In the genomic region with DNA sequence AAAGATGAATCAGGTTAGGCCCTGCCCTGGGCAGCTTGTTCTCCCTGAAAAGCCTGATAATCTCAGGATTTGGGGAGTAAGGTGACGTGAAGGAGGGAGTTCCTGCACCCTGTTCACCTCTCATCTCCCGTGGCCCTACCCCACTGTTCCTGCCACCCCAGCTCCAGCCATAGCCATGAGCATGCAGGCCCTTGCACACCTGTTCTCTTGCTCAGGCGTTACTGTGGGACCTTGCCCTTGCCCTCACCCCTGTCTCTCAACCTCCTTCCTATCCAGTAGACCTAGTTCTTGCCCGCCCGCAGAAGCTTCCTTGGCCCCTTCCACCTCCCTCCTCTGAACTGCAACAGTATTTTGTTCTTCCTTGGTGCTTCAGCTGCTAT, we compare ENCODE assay signal across 14 cellular contexts. TPM values are rescaled to one million over a fixed set of nuclear protein-coding genes. Genes with fewer than 3 reads are reported as not detected.
A peak's percentile ranks its signal among the peaks of the same experiment; 100 is the strongest.
DNase-seq lines count a peak whose midpoint lies in the region; ATAC-seq and TF ChIP-seq lines count a peak whose summit lies in the region.
"Had no signal": no experiment of that assay in that cellular context is flagged by ENCODE, and none has a peak within 500 bp of the region (broad histone marks: within the 10 kb centered on the region; RNA-seq: fewer than 3 reads in every experiment).

No MANE protein-coding gene starts in this region.

- no peak for TF ChIP-seq CTCF in natural killer cell (IDR thresholded peaks at IDR 0.05)

- no peak for ATAC-seq in natural killer cell
- no peak for ATAC-seq in natural killer cell treated with Interleukin-12 subunit alpha and Interleukin-12 subunit beta and Interleukin-15 and Interleukin-18, amount 100 ng/mL, for 72 hours
- ATAC-seq in HG03280 (IDR thresholded peaks at IDR 0.05; ENCODE audit: unreplicated experiment) = no peak
- ATAC-seq in GM21381 (IDR thresholded peaks at IDR 0.05; ENCODE audit: unreplicated experiment) = no peak
- ATAC-seq: stimulated activated naive CD8-positive, alpha-beta T cell treated with anti-CD3 and anti-CD28 coated beads, Interleukin-15, amount 100 ng/mL, for 72 hours had no signal

- peaks cover 0 to 19% of the 10 kb centered on the region in 2 donors for H3K4me1 Mint-ChIP-seq in natural killer cell
- H3K4me1 Mint-ChIP-seq in natural killer cell treated with Interleukin-12 subunit alpha and Interleukin-12 subunit beta and Interleukin-15 and Interleukin-18, amount 100 ng/mL, for 72 hours (ENCODE audit: low read depth in 2 of 2) = no peaks in the 10 kb centered on the region

- H3K27me3 Mint-ChIP-seq in natural killer cell (ENCODE audit: low read depth in 2 of 2) = peaks cover 2 to 4% of the 10 kb centered on the region in 2 donors
- peaks cover 5 to 9% of the 10 kb centered on the region in 2 donors for H3K27me3 Mint-ChIP-seq in natural killer cell treated with Interleukin-12 subunit alpha and Interleukin-12 subunit beta and Interleukin-15 and Interleukin-18, amount 100 ng/mL, for 72 hours
- H3K27me3 Mint-ChIP-seq: activated CD4-positive, alpha-beta memory T cell treated with anti-CD3 and anti-CD28 coated beads for 36 hours had no signal

- intact Hi-C loops in natural killer cell (cut with micrococcal nuclease) = no loop called here
- intact Hi-C loops in posterior vena cava (cut with DNase I) = loop anchor here (2.0 to 5.0 kb wide), 2 partner anchors 61 to 63 kb away; no protein-coding TSS in a partner anchor

- H3K4me3 Mint-ChIP-seq in natural killer cell = peak overlapping the region; percentile 31
- H3K4me3 Mint-ChIP-seq in natural killer cell treated with Interleukin-12 subunit alpha and Interleukin-12 subunit beta and Interleukin-15 and Interleukin-18, amount 100 ng/mL, for 72 hours = no peak overlapping the region
- H3K4me3 Mint-ChIP-seq: activated CD4-positive, alpha-beta memory T cell treated with anti-CD3 and anti-CD28 coated beads for 36 hours; activated T-helper 1 cell treated with anti-CD3 and anti-CD28 coated beads, Interleukin-12 subunit alpha, Interleukin-12 subunit beta, Interleukin-2, Interleukin-4 antibody, amounts not matched to agents 30 ng/mL and 10 ng/mL and 1 ng/mL, durations not matched to agents 14 hours and 24 hours and 36 hours had no signal

- H3K27ac Mint-ChIP-seq in natural killer cell = peak overlapping the region in 1 of 2 donors; percentile 52
- no peak overlapping the region for H3K27ac Mint-ChIP-seq in natural killer cell treated with Interleukin-12 subunit alpha and Interleukin-12 subunit beta and Interleukin-15 and Interleukin-18, amount 100 ng/mL, for 72 hours
- H3K27ac Mint-ChIP-seq: activated CD4-positive, alpha-beta memory T cell treated with anti-CD3 and anti-CD28 coated beads for 36 hours; activated T-helper 1 cell treated with anti-CD3 and anti-CD28 coated beads, Interleukin-12 subunit alpha, Interleukin-12 subunit beta, Interleukin-2, Interleukin-4 antibody, amounts not matched to agents 30 ng/mL and 10 ng/mL and 1 ng/mL, durations not matched to agents 14 hours and 24 hours and 36 hours had no signal

- no peaks in the 10 kb centered on the region for H3K36me3 Mint-ChIP-seq in natural killer cell
- H3K36me3 Mint-ChIP-seq in natural killer cell treated with Interleukin-12 subunit alpha and Interleukin-12 subunit beta and Interleukin-15 and Interleukin-18, amount 100 ng/mL, for 72 hours = no peaks in the 10 kb centered on the region
- H3K36me3 Mint-ChIP-seq: activated CD4-positive, alpha-beta memory T cell treated with anti-CD3 and anti-CD28 coated beads for 36 hours had no signal

- H3K9me3 Mint-ChIP-seq in natural killer cell = no peaks in the 10 kb centered on the region
- no peaks in the 10 kb centered on the region for H3K9me3 Mint-ChIP-seq in natural killer cell treated with Interleukin-12 subunit alpha and Interleukin-12 subunit beta and Interleukin-15 and Interleukin-18, amount 100 ng/mL, for 72 hours
- H3K9me3 Mint-ChIP-seq: activated CD4-positive, alpha-beta memory T cell treated with anti-CD3 and anti-CD28 coated beads for 36 hours; activated T-helper 1 cell treated with anti-CD3 and anti-CD28 coated beads, Interleukin-12 subunit alpha, Interleukin-12 subunit beta, Interleukin-2, Interleukin-4 antibody, amounts not matched to agents 30 ng/mL and 10 ng/mL and 1 ng/mL, durations not matched to agents 14 hours and 24 hours and 36 hours; stimulated activated naive CD8-positive, alpha-beta T cell treated with anti-CD3 and anti-CD28 coated beads, Interleukin-15, amount 100 ng/mL, for 72 hours had no signal

- DNase-seq in natural killer cell (peak; percentile 3), hepatic stellate cell (ENCODE audit: low spot score) (peak; percentile 5), posterior vena cava (ENCODE audit: low spot score) (peak; percentile 53), middle frontal gyrus (ENCODE audit: extremely low spot score, low spot score) (no peak)
- DNase-seq in natural killer cell treated with Interleukin-12 subunit alpha and Interleukin-12 subunit beta and Interleukin-15 and Interleukin-18, amount 100 ng/mL, for 72 hours (ENCODE audit: low spot score) = no peak
- no peak for DNase-seq in activated CD4-positive, alpha-beta T cell treated with anti-CD3 and anti-CD28 coated beads, Interleukin-2, amount 50 U/mL, for 48 hours
- DNase-seq: activated CD4-positive, alpha-beta memory T cell treated with anti-CD3 and anti-CD28 coated beads for 36 hours; aorta; NCI-H146; NCI-H510A had no signal

RNA-seq across cellular contexts. Expression of gene TSKU, which starts 15.0 kb away (rescaled TPM):
- total RNA-seq in natural killer cell (not detected), posterior vena cava (10 to 100 TPM; 64.0 to 77.6 TPM)
- not detected for total RNA-seq in natural killer cell treated with Interleukin-12 subunit alpha and Interleukin-12 subunit beta and Interleukin-15 and Interleukin-18, amount 100 ng/mL, for 72 hours

Comparison
In these comparisons a context has a peak if more than half of its experiments do, and no peak if none do; other contexts are left out.
1. DNase-seq: peak in natural killer cell (single experiment), hepatic stellate cell (single experiment) and posterior vena cava (single experiment); none in natural killer cell treated with Interleukin-12 subunit alpha and Interleukin-12 subunit beta and Interleukin-15 and Interleukin-18, amount 100 ng/mL, for 72 hours (single experiment), activated CD4-positive, alpha-beta T cell treated with anti-CD3 and anti-CD28 coated beads, Interleukin-2, amount 50 U/mL, for 48 hours (0 of 2) and middle frontal gyrus (single experiment).
2. RNA of gene TSKU, which starts 15.0 kb away (total RNA-seq): 64.0 to 77.6 TPM in posterior vena cava; not detected in natural killer cell and not detected in natural killer cell treated with Interleukin-12 subunit alpha and Interleukin-12 subunit beta and Interleukin-15 and Interleukin-18, amount 100 ng/mL, for 72 hours; every median in the first group is over 10 times any median in the second.